Comparison of ENCODE assay signal across 9 cellular contexts in genomic region chr6:3850451-3851203, GRCh38. TPM values are rescaled to one million over a fixed set of nuclear protein-coding genes. Genes with fewer than 3 reads are reported as not detected.
DNase-seq lines count a peak whose midpoint lies in the region; ATAC-seq, FAIRE-seq and TF ChIP-seq lines count a peak whose summit lies in the region.
"Had no signal": no experiment of that assay in that cellular context is flagged by ENCODE, and none has a peak within 500 bp of the region (broad histone marks: within the 10 kb centered on the region; RNA-seq: fewer than 3 reads in every experiment).

No MANE protein-coding gene starts in this region.

- H3K36me3 Mint-ChIP-seq in nephron (ENCODE audit: low read depth): peaks cover 4% of the 10 kb centered on the region

- peak overlapping the region in 2 of 3 donors; percentile 40 to 54 for H3K4me3 ChIP-seq in right lobe of liver
- H3K4me3 ChIP-seq in HepG2 (replicated peaks in 1 of 3; ENCODE audit: insufficient read depth in 1 of 3, low read depth in 2 of 3, low read length in 3 of 3): no peak overlapping the region
- peak overlapping the region; percentile 48 for H3K4me3 ChIP-seq in upper lobe of right lung

- H3K27ac ChIP-seq in right lobe of liver (peak overlapping the region in 1 of 3 donors; percentile 79), HepG2 (ENCODE audit: extremely low read length, insufficient read depth, low read length) (no peak overlapping the region), upper lobe of right lung (no peak overlapping the region)

- ATAC-seq in right lobe of liver: no peak
- ATAC-seq in HepG2: no peak
- ATAC-seq in upper lobe of right lung: no peak

- H3K9me3 ChIP-seq in right lobe of liver (no peaks in the 10 kb centered on the region), HepG2 (ENCODE audit: low read length) (no peaks in the 10 kb centered on the region), upper lobe of right lung (no peaks in the 10 kb centered on the region)
- H3K9me3 ChIP-seq: body of pancreas had no signal

- in situ Hi-C loops in HepG2 (cut with HindIII; ENCODE audit: extremely low pct_ligation_motif_present, low pct_unique_long_range_greater_than_20kb): no loop called here

- intact Hi-C loops in right lobe of liver (cut with DNase I): no loop called here
- intact Hi-C loops in HepG2 (cut with micrococcal nuclease; ENCODE audit: unreplicated experiment): no loop called here
- intact Hi-C loops in upper lobe of right lung (cut with DNase I): no loop called here

- H3K4me1 ChIP-seq in right lobe of liver: peaks cover 0 to 33% (median 12%) of the 10 kb centered on the region in 4 donors
- peaks cover 50% of the 10 kb centered on the region for H3K4me1 ChIP-seq in HepG2 (ENCODE audit: insufficient read depth, low read length)
- H3K4me1 ChIP-seq in upper lobe of right lung: peaks cover 8% of the 10 kb centered on the region

- WGBS in right lobe of liver (ENCODE audit: insufficient coverage, low coverage, low lambda C conversion rate, missing lambda C conversion rate): 100% methylated on average over 3 of the region's 33 CpGs
- WGBS in HepG2 (ENCODE audit: low lambda C conversion rate): 95% methylated on average over 33 of the region's 33 CpGs

- CTCF ChIA-PET in HepG2 (lab: Yijun Ruan, JAX; ENCODE audit: low intra/inter-chr PET ratio, low total read pairs): interaction anchor here (2.8 to 3.1 kb wide), 2 partner anchors 83 to 128 kb away, joined by 18 to 39 read pairs; no protein-coding TSS in a partner anchor

- H3K36me3 ChIP-seq in right lobe of liver (no peaks in the 10 kb centered on the region), HepG2 (replicated peaks in 1 of 2; ENCODE audit: control insufficient read depth in 1 of 2, insufficient read depth in 2 of 2, low read length in 2 of 2) (no peaks in the 10 kb centered on the region), upper lobe of right lung (no peaks in the 10 kb centered on the region)

- TF ChIP-seq CTCF in right lobe of liver (IDR thresholded peaks at IDR 0.05) (no peak), HepG2 (CRISPR knock-in tag; IDR thresholded peaks at IDR 0.05) (no peak), nephron (IDR thresholded peaks at IDR 0.05; ENCODE audit: unreplicated experiment in 3 of 3) (no peak), upper lobe of right lung (IDR thresholded peaks at IDR 0.05) (no peak), D721Med (IDR thresholded peaks at IDR 0.05; ENCODE audit: insufficient read depth, missing control alignments) (no peak)

- TF ChIP-seq EP300 in HepG2 (IDR thresholded peaks at IDR 0.05; ENCODE audit: low read depth in 2 of 2, low read length in 2 of 2) (no peak), HepG2 (CRISPR knock-in tag; IDR thresholded peaks at IDR 0.05; ENCODE audit: borderline replicate concordance) (no peak)

- no peaks in the 10 kb centered on the region for H3K79me2 ChIP-seq in HepG2 (ENCODE audit: insufficient read depth, low read length)

- H3K9me3 Mint-ChIP-seq in nephron: peaks cover 2% of the 10 kb centered on the region

- no TSS peak for BruUV-seq in HepG2 (replicated peaks; lab: Mats Ljungman, UMichigan)

- H3K4me3 Mint-ChIP-seq in nephron: peak overlapping the region in 2 of 3 experiments; percentile 31 to 59

- TF ChIP-seq RAD21 in HepG2 (CRISPR knock-in tag; IDR thresholded peaks at IDR 0.05): no peak

- H4K20me1 ChIP-seq in HepG2 (ENCODE audit: insufficient read depth, low read length): no peaks in the 10 kb centered on the region

- no peak overlapping the region for H3K27ac Mint-ChIP-seq in nephron

- DNase-seq in right lobe of liver: no peak
- DNase-seq in HepG2 (ENCODE audit: low spot score): no peak
- peak; percentile 14 for DNase-seq in activated naive CD4-positive, alpha-beta T cell treated with anti-CD3 and anti-CD28 coated beads, Interleukin-2, amount 50 U/mL, for 16 hours
- DNase-seq in upper lobe of right lung: no peak
- no peak for DNase-seq in NCI-H748 (lab: John Stamatoyannopoulos, UW; ENCODE audit: unreplicated experiment)
- no peak for DNase-seq in DMS153 (lab: John Stamatoyannopoulos, UW)
- no peak for DNase-seq in D721Med (ENCODE audit: insufficient read length, low spot score)

- H3K27me3 Mint-ChIP-seq in nephron (ENCODE audit: low read depth): peaks cover 3% of the 10 kb centered on the region

- no peak overlapping the region for H3K9ac ChIP-seq in HepG2 (ENCODE audit: insufficient read depth, low read depth, low read length)

- H3K4me2 ChIP-seq in HepG2 (ENCODE audit: low read depth, low read length): no peak overlapping the region

- H3K27me3 ChIP-seq in right lobe of liver (no peaks in the 10 kb centered on the region), HepG2 (ENCODE audit: control insufficient read depth in 1 of 2, insufficient read depth in 2 of 2, low read length in 2 of 2) (no peaks in the 10 kb centered on the region), upper lobe of right lung (no peaks in the 10 kb centered on the region)
- H3K27me3 ChIP-seq: body of pancreas had no signal

- POLR2A ChIA-PET in HepG2 (lab: Yijun Ruan, JAX): no interaction called here

- no peaks in the 10 kb centered on the region for H3K4me1 Mint-ChIP-seq in nephron

- no peak for TF ChIP-seq POLR2A in right lobe of liver (IDR thresholded peaks at IDR 0.05)
- no peak for TF ChIP-seq POLR2A in HepG2 (IDR thresholded peaks at IDR 0.05; ENCODE audit: insufficient read depth in 1 of 2, low read depth in 2 of 2, low read length in 2 of 2)

- FAIRE-seq in HepG2 (lab: Jason Lieb, UNC) (no peak), D721Med (lab: Jason Lieb, UNC) (no peak)

- no peak overlapping the region for H2AFZ ChIP-seq in HepG2 (ENCODE audit: low read length)

TF ChIP-seq in HepG2, 621 proteins besides CTCF, POLR2A, EP300 and RAD21 (continues in another document):
- no peak for TF ChIP-seq NFIC (IDR thresholded peaks at IDR 0.05; ENCODE audit: low read length)
- TF ChIP-seq, protein P1, sequence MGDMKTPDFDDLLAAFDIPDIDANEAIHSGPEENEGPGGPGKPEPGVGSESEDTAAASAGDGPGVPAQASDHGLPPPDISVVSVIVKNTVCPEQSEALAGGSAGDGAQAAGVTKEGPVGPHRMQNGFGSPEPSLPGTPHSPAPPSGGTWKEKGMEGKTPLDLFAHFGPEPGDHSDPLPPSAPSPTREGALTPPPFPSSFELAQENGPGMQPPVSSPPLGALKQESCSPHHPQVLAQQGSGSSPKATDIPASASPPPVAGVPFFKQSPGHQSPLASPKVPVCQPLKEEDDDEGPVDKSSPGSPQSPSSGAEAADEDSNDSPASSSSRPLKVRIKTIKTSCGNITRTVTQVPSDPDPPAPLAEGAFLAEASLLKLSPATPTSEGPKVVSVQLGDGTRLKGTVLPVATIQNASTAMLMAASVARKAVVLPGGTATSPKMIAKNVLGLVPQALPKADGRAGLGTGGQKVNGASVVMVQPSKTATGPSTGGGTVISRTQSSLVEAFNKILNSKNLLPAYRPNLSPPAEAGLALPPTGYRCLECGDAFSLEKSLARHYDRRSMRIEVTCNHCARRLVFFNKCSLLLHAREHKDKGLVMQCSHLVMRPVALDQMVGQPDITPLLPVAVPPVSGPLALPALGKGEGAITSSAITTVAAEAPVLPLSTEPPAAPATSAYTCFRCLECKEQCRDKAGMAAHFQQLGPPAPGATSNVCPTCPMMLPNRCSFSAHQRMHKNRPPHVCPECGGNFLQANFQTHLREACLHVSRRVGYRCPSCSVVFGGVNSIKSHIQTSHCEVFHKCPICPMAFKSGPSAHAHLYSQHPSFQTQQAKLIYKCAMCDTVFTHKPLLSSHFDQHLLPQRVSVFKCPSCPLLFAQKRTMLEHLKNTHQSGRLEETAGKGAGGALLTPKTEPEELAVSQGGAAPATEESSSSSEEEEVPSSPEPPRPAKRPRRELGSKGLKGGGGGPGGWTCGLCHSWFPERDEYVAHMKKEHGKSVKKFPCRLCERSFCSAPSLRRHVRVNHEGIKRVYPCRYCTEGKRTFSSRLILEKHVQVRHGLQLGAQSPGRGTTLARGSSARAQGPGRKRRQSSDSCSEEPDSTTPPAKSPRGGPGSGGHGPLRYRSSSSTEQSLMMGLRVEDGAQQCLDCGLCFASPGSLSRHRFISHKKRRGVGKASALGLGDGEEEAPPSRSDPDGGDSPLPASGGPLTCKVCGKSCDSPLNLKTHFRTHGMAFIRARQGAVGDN (CRISPR knock-in tag; IDR thresholded peaks at IDR 0.05): no peak
- TF ChIP-seq ZNF207 (IDR thresholded peaks at IDR 0.05; ENCODE audit: borderline replicate concordance): no peak

RNA-seq across cellular contexts. Expression of gene FAM50B, which starts 1.5 kb away (rescaled TPM):
- 10 to 100 TPM in 1 of 6 experiments, 1 to 10 TPM in 5; 3.6 to 11.1 (median 8.5) TPM for total RNA-seq in right lobe of liver
- total RNA-seq in HepG2 (2016; rRNA removed; fragmentation: Illumina TruSeq; extraction: Trizol): not detected in 2 replicates
- total RNA-seq in HepG2 (2016; cell fraction: cytosol; rRNA removed; fragmentation: Illumina TruSeq; extraction: Trizol; ENCODE audit: low read depth): not detected in 2 replicates
- total RNA-seq in HepG2 (2016; cell fraction: insoluble cytoplasmic fraction; rRNA removed; fragmentation: Illumina TruSeq; extraction: Trizol): not detected in 2 replicates
- total RNA-seq in HepG2 (2016; cell fraction: membrane; rRNA removed; fragmentation: Illumina TruSeq; extraction: Trizol): not detected in 2 replicates
- total RNA-seq in HepG2 (2016; cell fraction: nucleus; rRNA removed; fragmentation: Illumina TruSeq; extraction: Trizol): not detected in 2 replicates
- 0.05 TPM in 1 of 2 replicates, not detected in the other for polyA plus RNA-seq in HepG2 (2011; rRNA removed)
- polyA plus RNA-seq in HepG2 (2011; cell fraction: cytosol; rRNA removed): not detected in 2 replicates
- polyA plus RNA-seq in HepG2 (2011; cell fraction: nucleus; rRNA removed): 0.07 TPM in 1 of 2 replicates, not detected in the other
- polyA plus RNA-seq in HepG2 (2012): not detected in 2 replicates
- not detected in 2 replicates for polyA plus RNA-seq in HepG2 (2016; cell fraction: cytosol; fragmentation: Illumina TruSeq; extraction: Trizol; ENCODE audit: low read depth)
- polyA plus RNA-seq in HepG2 (2016; cell fraction: insoluble cytoplasmic fraction; fragmentation: Illumina TruSeq; extraction: Trizol; ENCODE audit: low read depth): not detected in 2 replicates
- not detected in 2 replicates for polyA plus RNA-seq in HepG2 (2016; cell fraction: membrane; fragmentation: Illumina TruSeq; extraction: Trizol; ENCODE audit: low read depth)
- not detected in 2 replicates for polyA plus RNA-seq in HepG2 (2016; cell fraction: nucleus; fragmentation: Illumina TruSeq; extraction: Trizol; ENCODE audit: insufficient read depth, low read depth)
- polyA minus RNA-seq in HepG2 (2011; rRNA and poly(A)+ RNA removed; ENCODE audit: low replicate concordance): 2.4 TPM in 1 of 2 replicates, not detected in the other
- not detected in 2 replicates for polyA minus RNA-seq in HepG2 (2011; cell fraction: cytosol; rRNA and poly(A)+ RNA removed)
- not detected in 2 replicates for polyA minus RNA-seq in HepG2 (2011; cell fraction: nucleus; rRNA and poly(A)+ RNA removed)
- 13.1 TPM for total RNA-seq in upper lobe of right lung

Comparison
In these comparisons a context has a peak if more than half of its experiments do, and no peak if none do; other contexts are left out.
1. H3K4me3 ChIP-seq: peak in right lobe of liver (2 of 3) and upper lobe of right lung (single experiment); none in HepG2 (0 of 3).